12 cellular contexts compared by ENCODE assay signal in the genomic region with DNA sequence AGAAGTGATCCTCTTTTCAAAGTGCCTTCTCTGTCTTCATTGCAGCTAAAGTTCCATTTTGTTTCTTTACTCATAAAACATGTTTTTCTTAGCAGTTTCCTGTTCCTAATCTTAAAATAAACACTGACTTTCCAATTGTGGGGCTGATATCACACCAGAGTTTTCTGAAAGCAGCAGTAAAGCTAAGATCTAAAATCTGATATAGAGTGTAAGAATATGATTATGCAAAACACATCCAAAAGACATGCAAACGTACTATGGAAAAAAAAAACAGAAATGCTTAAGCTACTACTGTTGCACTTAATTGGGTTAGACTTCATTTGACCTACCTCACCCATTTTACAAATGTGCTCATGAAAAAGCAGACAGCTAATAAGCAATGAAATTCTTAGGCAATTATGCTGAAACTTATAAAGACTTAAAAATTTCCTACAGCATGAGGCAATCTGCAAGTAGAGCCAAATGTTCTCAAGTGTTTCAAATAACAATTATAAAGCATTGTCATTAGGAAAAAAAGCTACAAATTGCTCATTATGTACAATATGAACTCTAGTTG. TPM values are rescaled to one million over a fixed set of nuclear protein-coding genes. Genes with fewer than 3 reads are reported as not detected.
DNase-seq lines count a peak whose midpoint lies in the region; ATAC-seq and TF ChIP-seq lines count a peak whose summit lies in the region.
"Had no signal": no experiment of that assay in that cellular context is flagged by ENCODE, and none has a peak within 500 bp of the region (broad histone marks: within the 10 kb centered on the region; RNA-seq: fewer than 3 reads in every experiment).

No MANE protein-coding gene starts in this region.

- no peak for DNase-seq in CD4-positive, alpha-beta memory T cell
- no peak for DNase-seq in activated naive CD8-positive, alpha-beta T cell treated with anti-CD3 and anti-CD28 coated beads for 36 hours
- DNase-seq in mucosa of descending colon (no peak), posterior cingulate gyrus (no peak), epidermal melanocyte (ENCODE audit: insufficient read length, low spot score) (no peak), A172 (ENCODE audit: low spot score) (no peak)
- DNase-seq: H9, NCI-H2029 treated with DMSO at 0.1 percent for 48 hours, stomach had no signal

- peak overlapping the region; percentile 8 to 56 for H3K4me3 ChIP-seq in CD4-positive, alpha-beta memory T cell (ENCODE audit: low read length in 2 of 2)
- no peak overlapping the region for H3K4me3 ChIP-seq in mucosa of descending colon
- H3K4me3 ChIP-seq: cardiac muscle cell, stomach had no signal

- H3K27me3 Mint-ChIP-seq in CD4-positive, alpha-beta memory T cell = no peaks in the 10 kb centered on the region
- H3K27me3 Mint-ChIP-seq in IgD-negative memory B cell = no peaks in the 10 kb centered on the region
- no peaks in the 10 kb centered on the region for H3K27me3 Mint-ChIP-seq in activated naive CD8-positive, alpha-beta T cell treated with anti-CD3 and anti-CD28 coated beads for 36 hours

- H3K36me3 Mint-ChIP-seq in CD4-positive, alpha-beta memory T cell = peaks cover 91 to 92% of the 10 kb centered on the region in 2 donors
- H3K36me3 Mint-ChIP-seq in IgD-negative memory B cell = peaks cover 19% of the 10 kb centered on the region
- H3K36me3 Mint-ChIP-seq in activated naive CD8-positive, alpha-beta T cell treated with anti-CD3 and anti-CD28 coated beads for 36 hours = peaks cover 97% of the 10 kb centered on the region

- ATAC-seq in mucosa of descending colon (peak; percentile 70), HG03460 (IDR thresholded peaks at IDR 0.05; ENCODE audit: unreplicated experiment) (no peak)

- no peaks in the 10 kb centered on the region for H3K27me3 ChIP-seq in CD4-positive, alpha-beta memory T cell (ENCODE audit: insufficient read depth, low read length)
- H3K27me3 ChIP-seq: cardiac muscle cell, stomach had no signal

- peaks cover 62 to 96% (median 77%) of the 10 kb centered on the region in 4 donors for H3K4me1 Mint-ChIP-seq in CD4-positive, alpha-beta memory T cell
- peaks cover 60 to 73% (median 67%) of the 10 kb centered on the region in 3 donors for H3K4me1 Mint-ChIP-seq in IgD-negative memory B cell
- peaks cover 83% of the 10 kb centered on the region for H3K4me1 Mint-ChIP-seq in activated naive CD8-positive, alpha-beta T cell treated with anti-CD3 and anti-CD28 coated beads for 36 hours

- H3K9me3 ChIP-seq in CD4-positive, alpha-beta memory T cell (ENCODE audit: control insufficient read depth in 1 of 2, low read length in 2 of 2) = no peaks in the 10 kb centered on the region
- H3K9me3 ChIP-seq in mucosa of descending colon = no peaks in the 10 kb centered on the region
- H3K9me3 ChIP-seq: stomach had no signal

- POLR2A ChIA-PET in CD4-positive, alpha-beta memory T cell (lab: Charles Lee; ENCODE audit: partially characterized antibody) = interaction anchor here (0.9 to 27.4 kb wide), 12 partner anchors 2 to 443 kb away, joined by 3 to 1017 read pairs (median 10); partner anchors contain the start of genes ACVR1, CYTIP and ERMN

- H3K9me3 Mint-ChIP-seq in CD4-positive, alpha-beta memory T cell = peaks cover 0 to 6% (median 0%) of the 10 kb centered on the region in 8 donors
- no peaks in the 10 kb centered on the region for H3K9me3 Mint-ChIP-seq in IgD-negative memory B cell
- H3K9me3 Mint-ChIP-seq in activated naive CD8-positive, alpha-beta T cell treated with anti-CD3 and anti-CD28 coated beads for 36 hours = peaks cover 1% of the 10 kb centered on the region
- H3K9me3 Mint-ChIP-seq: H9 had no signal

- H3K27ac ChIP-seq in CD4-positive, alpha-beta memory T cell (ENCODE audit: low read depth, low read length) = peak overlapping the region; percentile 59
- H3K27ac ChIP-seq: cardiac muscle cell had no signal

- H3K4me1 ChIP-seq in CD4-positive, alpha-beta memory T cell (ENCODE audit: insufficient read depth, low read length) = peaks cover 84% of the 10 kb centered on the region
- H3K4me1 ChIP-seq in mucosa of descending colon (ENCODE audit: low read depth) = peaks cover 19% of the 10 kb centered on the region

- CTCF ChIA-PET in CD4-positive, alpha-beta memory T cell (lab: Charles Lee; ENCODE audit: partially characterized antibody) = interaction anchor here (0.6 to 14.4 kb wide), 14 partner anchors 8 to 130 kb away, joined by 3 to 340 read pairs (median 5); partner anchors contain the start of genes CYTIP and ERMN

- H3K36me3 ChIP-seq in CD4-positive, alpha-beta memory T cell (ENCODE audit: insufficient read depth, low read length) = peaks cover 64% of the 10 kb centered on the region
- no peaks in the 10 kb centered on the region for H3K36me3 ChIP-seq in mucosa of descending colon (ENCODE audit: low read depth)
- H3K36me3 ChIP-seq: cardiac muscle cell had no signal

- intact Hi-C loops in CD4-positive, alpha-beta memory T cell (cut with micrococcal nuclease) = loop anchor here (1.0 kb wide), 1 partner anchor 8 kb away; no protein-coding TSS in a partner anchor
- intact Hi-C loops in mucosa of descending colon (cut with DNase I, micrococcal nuclease) (no loop called here), posterior cingulate gyrus (cut with DNase I) (no loop called here)

- no peak for TF ChIP-seq CTCF in mucosa of descending colon (IDR thresholded peaks at IDR 0.05)

- peak overlapping the region; percentile 80 to 99 (median 91) for H3K27ac Mint-ChIP-seq in CD4-positive, alpha-beta memory T cell
- H3K27ac Mint-ChIP-seq in IgD-negative memory B cell = peak overlapping the region in 2 of 3 donors; percentile 48 to 52
- H3K27ac Mint-ChIP-seq in activated naive CD8-positive, alpha-beta T cell treated with anti-CD3 and anti-CD28 coated beads for 36 hours = peak overlapping the region; percentile 92
- H3K27ac Mint-ChIP-seq: H9 had no signal

- peak overlapping the region; percentile 78 to 100 (median 92) for H3K4me3 Mint-ChIP-seq in CD4-positive, alpha-beta memory T cell
- H3K4me3 Mint-ChIP-seq in IgD-negative memory B cell = peak overlapping the region; percentile 13 to 79 (median 44)
- peak overlapping the region; percentile 86 for H3K4me3 Mint-ChIP-seq in activated naive CD8-positive, alpha-beta T cell treated with anti-CD3 and anti-CD28 coated beads for 36 hours
- H3K4me3 Mint-ChIP-seq: H9 had no signal

RNA-seq across cellular contexts. Expression of gene CYTIP, which starts 10.5 kb away (rescaled TPM):
- total RNA-seq in CD4-positive, alpha-beta memory T cell = 100 to 1,000 TPM; 231 to 248 TPM
- polyA plus RNA-seq in CD4-positive, alpha-beta memory T cell = 100 to 1,000 TPM; 163 to 176 TPM
- 83.6 TPM for polyA plus RNA-seq in IgD-negative memory B cell
- 100 to 1,000 TPM; 302 to 304 TPM for total RNA-seq in activated naive CD8-positive, alpha-beta T cell treated with anti-CD3 and anti-CD28 coated beads for 36 hours
- total RNA-seq in mucosa of descending colon = 10 to 100 TPM in 1 of 3 donors, 1 to 10 TPM in 2; 4.7 to 11.5 (median 5.8) TPM
- not detected in 2 replicates for total RNA-seq in A172 (2014; rRNA removed; shearing (Covaris generic))
- total RNA-seq: cardiac muscle cell had no signal
- polyA plus RNA-seq: cardiac muscle cell had no signal

Comparison
In these comparisons a context has a peak if more than half of its experiments do, and no peak if none do; other contexts are left out.
1. RNA of gene CYTIP, which starts 10.5 kb away (total RNA-seq): 302 to 304 TPM in activated naive CD8-positive, alpha-beta T cell treated with anti-CD3 and anti-CD28 coated beads for 36 hours and 231 to 248 TPM in CD4-positive, alpha-beta memory T cell; 4.7 to 11.5 TPM in mucosa of descending colon and not detected in A172; every median in the first group is over 10 times any median in the second.
2. Peak in every context shown above with its lines, with median percentiles within 50 percentile points of each other: H3K27ac Mint-ChIP-seq and H3K4me3 Mint-ChIP-seq.